1 cellular context compared by ENCODE assay signal in the genomic region with DNA sequence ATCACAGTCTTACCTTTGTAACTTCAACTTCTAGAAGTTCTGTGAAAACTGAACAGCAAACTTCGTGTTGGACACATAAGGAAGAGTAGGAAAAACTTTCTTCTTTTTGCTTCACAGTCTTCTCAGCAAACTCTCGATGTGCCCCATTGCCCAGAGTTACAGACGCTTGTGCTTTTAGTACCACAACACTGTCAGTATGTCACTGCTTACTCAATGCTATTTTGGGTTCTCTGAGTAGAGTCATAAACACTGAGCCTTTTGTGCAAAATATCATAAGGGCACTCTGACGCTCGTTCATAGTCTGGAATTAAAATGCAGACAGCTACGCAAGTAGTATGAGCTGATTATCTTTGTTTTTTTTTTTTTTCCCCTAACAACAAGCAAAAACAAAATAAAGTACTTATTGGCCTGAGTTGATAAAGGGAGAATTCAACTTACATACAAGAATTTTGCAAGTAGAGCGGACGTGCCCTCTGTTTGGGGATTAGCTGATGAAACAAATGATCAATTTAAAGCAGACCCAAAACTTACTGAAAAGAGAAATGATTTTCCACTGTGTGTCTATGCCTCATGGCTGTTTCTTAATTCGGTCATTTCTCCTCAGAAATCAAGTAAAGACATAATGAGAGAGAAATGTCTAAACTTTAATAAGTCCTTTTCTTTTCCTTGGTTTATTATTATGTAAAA.
TF ChIP-seq lines count a peak whose summit lies in the region.

A gene with protein sequence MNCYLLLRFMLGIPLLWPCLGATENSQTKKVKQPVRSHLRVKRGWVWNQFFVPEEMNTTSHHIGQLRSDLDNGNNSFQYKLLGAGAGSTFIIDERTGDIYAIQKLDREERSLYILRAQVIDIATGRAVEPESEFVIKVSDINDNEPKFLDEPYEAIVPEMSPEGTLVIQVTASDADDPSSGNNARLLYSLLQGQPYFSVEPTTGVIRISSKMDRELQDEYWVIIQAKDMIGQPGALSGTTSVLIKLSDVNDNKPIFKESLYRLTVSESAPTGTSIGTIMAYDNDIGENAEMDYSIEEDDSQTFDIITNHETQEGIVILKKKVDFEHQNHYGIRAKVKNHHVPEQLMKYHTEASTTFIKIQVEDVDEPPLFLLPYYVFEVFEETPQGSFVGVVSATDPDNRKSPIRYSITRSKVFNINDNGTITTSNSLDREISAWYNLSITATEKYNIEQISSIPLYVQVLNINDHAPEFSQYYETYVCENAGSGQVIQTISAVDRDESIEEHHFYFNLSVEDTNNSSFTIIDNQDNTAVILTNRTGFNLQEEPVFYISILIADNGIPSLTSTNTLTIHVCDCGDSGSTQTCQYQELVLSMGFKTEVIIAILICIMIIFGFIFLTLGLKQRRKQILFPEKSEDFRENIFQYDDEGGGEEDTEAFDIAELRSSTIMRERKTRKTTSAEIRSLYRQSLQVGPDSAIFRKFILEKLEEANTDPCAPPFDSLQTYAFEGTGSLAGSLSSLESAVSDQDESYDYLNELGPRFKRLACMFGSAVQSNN (minus strand): TSS at position 150 of the 687 bp plus-strand sequence. CDS start 31,886 bp downstream, outside the sequence.

TF ChIP-seq in GM23338, 12 proteins besides CTCF, POLR2A, EP300 and RAD21 (continued from another document):
- TF ChIP-seq NANOG (IDR thresholded peaks at IDR 0.05; ENCODE audit: borderline replicate concordance) (no peak), ZNF114 (CRISPR knock-in tag; IDR thresholded peaks at IDR 0.05) (no peak), EZH2 (IDR thresholded peaks at IDR 0.05; ENCODE audit: low read depth, unreplicated experiment) (no peak), EZH2phosphoT487 (IDR thresholded peaks at IDR 0.05; ENCODE audit: unreplicated experiment) (no peak), CREB1 (CRISPR knock-in tag; IDR thresholded peaks at IDR 0.05; ENCODE audit: low read depth) (no peak), JUNB (IDR thresholded peaks at IDR 0.05; ENCODE audit: unreplicated experiment) (no peak), POLR2AphosphoS5 (IDR thresholded peaks at IDR 0.05; ENCODE audit: low read depth) (no peak), ZNF331 (CRISPR knock-in tag; IDR thresholded peaks at IDR 0.05; ENCODE audit: low read depth) (no peak)
- TF ChIP-seq, protein P1, sequence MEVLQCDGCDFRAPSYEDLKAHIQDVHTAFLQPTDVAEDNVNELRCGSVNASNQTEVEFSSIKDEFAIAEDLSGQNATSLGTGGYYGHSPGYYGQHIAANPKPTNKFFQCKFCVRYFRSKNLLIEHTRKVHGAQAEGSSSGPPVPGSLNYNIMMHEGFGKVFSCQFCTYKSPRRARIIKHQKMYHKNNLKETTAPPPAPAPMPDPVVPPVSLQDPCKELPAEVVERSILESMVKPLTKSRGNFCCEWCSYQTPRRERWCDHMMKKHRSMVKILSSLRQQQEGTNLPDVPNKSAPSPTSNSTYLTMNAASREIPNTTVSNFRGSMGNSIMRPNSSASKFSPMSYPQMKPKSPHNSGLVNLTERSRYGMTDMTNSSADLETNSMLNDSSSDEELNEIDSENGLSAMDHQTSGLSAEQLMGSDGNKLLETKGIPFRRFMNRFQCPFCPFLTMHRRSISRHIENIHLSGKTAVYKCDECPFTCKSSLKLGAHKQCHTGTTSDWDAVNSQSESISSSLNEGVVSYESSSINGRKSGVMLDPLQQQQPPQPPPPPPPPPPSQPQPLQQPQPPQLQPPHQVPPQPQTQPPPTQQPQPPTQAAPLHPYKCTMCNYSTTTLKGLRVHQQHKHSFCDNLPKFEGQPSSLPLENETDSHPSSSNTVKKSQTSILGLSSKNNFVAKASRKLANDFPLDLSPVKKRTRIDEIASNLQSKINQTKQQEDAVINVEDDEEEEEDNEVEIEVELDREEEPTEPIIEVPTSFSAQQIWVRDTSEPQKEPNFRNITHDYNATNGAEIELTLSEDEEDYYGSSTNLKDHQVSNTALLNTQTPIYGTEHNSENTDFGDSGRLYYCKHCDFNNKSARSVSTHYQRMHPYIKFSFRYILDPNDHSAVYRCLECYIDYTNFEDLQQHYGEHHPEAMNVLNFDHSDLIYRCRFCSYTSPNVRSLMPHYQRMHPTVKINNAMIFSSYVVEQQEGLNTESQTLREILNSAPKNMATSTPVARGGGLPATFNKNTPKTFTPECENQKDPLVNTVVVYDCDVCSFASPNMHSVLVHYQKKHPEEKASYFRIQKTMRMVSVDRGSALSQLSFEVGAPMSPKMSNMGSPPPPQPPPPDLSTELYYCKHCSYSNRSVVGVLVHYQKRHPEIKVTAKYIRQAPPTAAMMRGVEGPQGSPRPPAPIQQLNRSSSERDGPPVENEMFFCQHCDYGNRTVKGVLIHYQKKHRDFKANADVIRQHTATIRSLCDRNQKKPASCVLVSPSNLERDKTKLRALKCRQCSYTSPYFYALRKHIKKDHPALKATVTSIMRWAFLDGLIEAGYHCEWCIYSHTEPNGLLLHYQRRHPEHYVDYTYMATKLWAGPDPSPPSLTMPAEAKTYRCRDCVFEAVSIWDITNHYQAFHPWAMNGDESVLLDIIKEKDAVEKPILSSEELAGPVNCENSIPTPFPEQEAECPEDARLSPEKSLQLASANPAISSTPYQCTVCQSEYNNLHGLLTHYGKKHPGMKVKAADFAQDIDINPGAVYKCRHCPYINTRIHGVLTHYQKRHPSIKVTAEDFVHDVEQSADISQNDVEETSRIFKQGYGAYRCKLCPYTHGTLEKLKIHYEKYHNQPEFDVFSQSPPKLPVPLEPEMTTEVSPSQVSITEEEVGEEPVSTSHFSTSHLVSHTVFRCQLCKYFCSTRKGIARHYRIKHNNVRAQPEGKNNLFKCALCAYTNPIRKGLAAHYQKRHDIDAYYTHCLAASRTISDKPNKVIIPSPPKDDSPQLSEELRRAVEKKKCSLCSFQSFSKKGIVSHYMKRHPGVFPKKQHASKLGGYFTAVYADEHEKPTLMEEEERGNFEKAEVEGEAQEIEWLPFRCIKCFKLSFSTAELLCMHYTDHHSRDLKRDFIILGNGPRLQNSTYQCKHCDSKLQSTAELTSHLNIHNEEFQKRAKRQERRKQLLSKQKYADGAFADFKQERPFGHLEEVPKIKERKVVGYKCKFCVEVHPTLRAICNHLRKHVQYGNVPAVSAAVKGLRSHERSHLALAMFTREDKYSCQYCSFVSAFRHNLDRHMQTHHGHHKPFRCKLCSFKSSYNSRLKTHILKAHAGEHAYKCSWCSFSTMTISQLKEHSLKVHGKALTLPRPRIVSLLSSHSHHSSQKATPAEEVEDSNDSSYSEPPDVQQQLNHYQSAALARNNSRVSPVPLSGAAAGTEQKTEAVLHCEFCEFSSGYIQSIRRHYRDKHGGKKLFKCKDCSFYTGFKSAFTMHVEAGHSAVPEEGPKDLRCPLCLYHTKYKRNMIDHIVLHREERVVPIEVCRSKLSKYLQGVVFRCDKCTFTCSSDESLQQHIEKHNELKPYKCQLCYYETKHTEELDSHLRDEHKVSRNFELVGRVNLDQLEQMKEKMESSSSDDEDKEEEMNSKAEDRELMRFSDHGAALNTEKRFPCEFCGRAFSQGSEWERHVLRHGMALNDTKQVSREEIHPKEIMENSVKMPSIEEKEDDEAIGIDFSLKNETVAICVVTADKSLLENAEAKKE (CRISPR knock-in tag; IDR thresholded peaks at IDR 0.05) = no peak
- TF ChIP-seq, protein P2, sequence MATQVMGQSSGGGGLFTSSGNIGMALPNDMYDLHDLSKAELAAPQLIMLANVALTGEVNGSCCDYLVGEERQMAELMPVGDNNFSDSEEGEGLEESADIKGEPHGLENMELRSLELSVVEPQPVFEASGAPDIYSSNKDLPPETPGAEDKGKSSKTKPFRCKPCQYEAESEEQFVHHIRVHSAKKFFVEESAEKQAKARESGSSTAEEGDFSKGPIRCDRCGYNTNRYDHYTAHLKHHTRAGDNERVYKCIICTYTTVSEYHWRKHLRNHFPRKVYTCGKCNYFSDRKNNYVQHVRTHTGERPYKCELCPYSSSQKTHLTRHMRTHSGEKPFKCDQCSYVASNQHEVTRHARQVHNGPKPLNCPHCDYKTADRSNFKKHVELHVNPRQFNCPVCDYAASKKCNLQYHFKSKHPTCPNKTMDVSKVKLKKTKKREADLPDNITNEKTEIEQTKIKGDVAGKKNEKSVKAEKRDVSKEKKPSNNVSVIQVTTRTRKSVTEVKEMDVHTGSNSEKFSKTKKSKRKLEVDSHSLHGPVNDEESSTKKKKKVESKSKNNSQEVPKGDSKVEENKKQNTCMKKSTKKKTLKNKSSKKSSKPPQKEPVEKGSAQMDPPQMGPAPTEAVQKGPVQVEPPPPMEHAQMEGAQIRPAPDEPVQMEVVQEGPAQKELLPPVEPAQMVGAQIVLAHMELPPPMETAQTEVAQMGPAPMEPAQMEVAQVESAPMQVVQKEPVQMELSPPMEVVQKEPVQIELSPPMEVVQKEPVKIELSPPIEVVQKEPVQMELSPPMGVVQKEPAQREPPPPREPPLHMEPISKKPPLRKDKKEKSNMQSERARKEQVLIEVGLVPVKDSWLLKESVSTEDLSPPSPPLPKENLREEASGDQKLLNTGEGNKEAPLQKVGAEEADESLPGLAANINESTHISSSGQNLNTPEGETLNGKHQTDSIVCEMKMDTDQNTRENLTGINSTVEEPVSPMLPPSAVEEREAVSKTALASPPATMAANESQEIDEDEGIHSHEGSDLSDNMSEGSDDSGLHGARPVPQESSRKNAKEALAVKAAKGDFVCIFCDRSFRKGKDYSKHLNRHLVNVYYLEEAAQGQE (IDR thresholded peaks at IDR 0.05; ENCODE audit: unreplicated experiment) = no peak
- TF ChIP-seq, protein P3, sequence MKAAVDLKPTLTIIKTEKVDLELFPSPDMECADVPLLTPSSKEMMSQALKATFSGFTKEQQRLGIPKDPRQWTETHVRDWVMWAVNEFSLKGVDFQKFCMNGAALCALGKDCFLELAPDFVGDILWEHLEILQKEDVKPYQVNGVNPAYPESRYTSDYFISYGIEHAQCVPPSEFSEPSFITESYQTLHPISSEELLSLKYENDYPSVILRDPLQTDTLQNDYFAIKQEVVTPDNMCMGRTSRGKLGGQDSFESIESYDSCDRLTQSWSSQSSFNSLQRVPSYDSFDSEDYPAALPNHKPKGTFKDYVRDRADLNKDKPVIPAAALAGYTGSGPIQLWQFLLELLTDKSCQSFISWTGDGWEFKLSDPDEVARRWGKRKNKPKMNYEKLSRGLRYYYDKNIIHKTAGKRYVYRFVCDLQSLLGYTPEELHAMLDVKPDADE (IDR thresholded peaks at IDR 0.05) = no peak
